15 cellular contexts compared by ENCODE assay signal in the genomic region with DNA sequence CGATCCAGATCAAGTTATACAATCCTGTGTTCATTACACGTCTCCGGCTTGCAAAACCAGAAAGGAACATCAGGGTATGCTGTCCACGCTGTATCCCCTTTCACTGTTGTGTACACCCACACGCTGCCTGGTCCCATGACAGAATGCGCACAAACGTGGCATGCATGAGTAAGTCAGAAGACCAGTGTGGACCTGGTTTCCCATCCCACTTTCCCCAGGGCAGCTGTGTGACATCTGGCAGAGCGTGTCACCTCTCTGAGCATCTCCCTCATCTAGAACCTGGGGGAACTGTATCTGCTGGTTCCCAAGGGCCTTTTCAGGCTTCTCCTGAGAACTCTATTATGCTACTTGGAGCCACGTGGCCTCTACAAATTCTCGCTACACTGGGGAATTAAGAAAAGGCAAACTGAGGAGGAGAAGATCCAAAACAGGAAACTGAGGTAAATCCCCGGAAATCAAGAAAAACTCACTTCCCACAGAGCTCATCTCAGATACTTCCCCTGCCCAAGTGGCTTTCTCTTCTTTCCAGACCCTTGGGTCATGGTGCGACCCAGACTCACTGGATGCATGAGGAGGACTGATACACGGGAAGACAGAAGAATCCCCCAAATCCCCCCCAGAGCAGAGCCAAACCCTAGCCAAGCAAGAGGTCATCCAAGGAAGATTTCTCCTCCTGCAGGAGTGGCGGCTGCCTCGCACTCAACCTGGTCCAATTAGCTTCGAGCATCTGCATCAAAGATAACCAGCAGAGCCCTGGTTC.
DNase-seq lines count a peak whose midpoint lies in the region; ATAC-seq and TF ChIP-seq lines count a peak whose summit lies in the region.
"Had no signal": no experiment of that assay in that cellular context is flagged by ENCODE, and none has a peak within 500 bp of the region (broad histone marks: within the 10 kb centered on the region; RNA-seq: fewer than 3 reads in every experiment).

No MANE protein-coding gene starts in this region.

- DNase-seq in heart right ventricle (no peak), NOMO-1 (lab: John Stamatoyannopoulos, UW; ENCODE audit: unreplicated experiment in 2 of 2) (no peak), WTC11 (ENCODE audit: low spot score) (no peak)
- DNase-seq in stimulated activated effector memory CD8-positive, alpha-beta T cell treated with anti-CD3 and anti-CD28 coated beads, Interleukin-12 subunit alpha, Interleukin-12 subunit beta, amount 100 ng/mL, for 72 hours (ENCODE audit: low spot score in 2 of 2): no peak
- no peak for DNase-seq in activated CD4-positive, alpha-beta T cell treated with anti-CD3 and anti-CD28 coated beads for 4 hours
- DNase-seq: activated CD4-positive, alpha-beta T cell treated with anti-CD3 and anti-CD28 coated beads, Interleukin-2, amount 10 ng/mL, durations not matched to agents 7 days and 5 days; NCI-H1930; stimulated activated naive CD4-positive, alpha-beta T cell had no signal

- CTCF ChIA-PET in WTC11 (lab: Charles Lee): interaction anchor here (0.6 kb wide), 1 partner anchor 18 kb away, joined by 6 read pairs; no protein-coding TSS in a partner anchor

- H3K4me1 Mint-ChIP-seq in stimulated activated effector memory CD8-positive, alpha-beta T cell treated with anti-CD3 and anti-CD28 coated beads, Interleukin-12 subunit alpha, Interleukin-12 subunit beta, amount 100 ng/mL, for 72 hours: peaks cover 26% of the 10 kb centered on the region
- H3K4me1 Mint-ChIP-seq in WTC11: peaks cover 21% of the 10 kb centered on the region
- H3K4me1 Mint-ChIP-seq: activated CD4-positive, alpha-beta T cell treated with anti-CD3 and anti-CD28 coated beads, Interleukin-2, amount 10 ng/mL, durations not matched to agents 7 days and 5 days had no signal

- H3K4me3 ChIP-seq in heart right ventricle: peak overlapping the region in 1 of 10 donors; percentile 5

- no peaks in the 10 kb centered on the region for H3K36me3 ChIP-seq in heart right ventricle
- H3K36me3 ChIP-seq: neutrophil had no signal

- POLR2A ChIA-PET in WTC11 (lab: Charles Lee): no interaction called here

- peaks cover 4 to 72% (median 39%) of the 10 kb centered on the region in 9 donors for H3K4me1 ChIP-seq in heart right ventricle

- intact Hi-C loops in heart right ventricle (cut with DNase I): loop anchor here in 1 of 10 donors (5.0 kb wide), 1 partner anchor 58 kb away; no protein-coding TSS in a partner anchor

- no peak overlapping the region for H3K4me3 Mint-ChIP-seq in stimulated activated effector memory CD8-positive, alpha-beta T cell treated with anti-CD3 and anti-CD28 coated beads, Interleukin-12 subunit alpha, Interleukin-12 subunit beta, amount 100 ng/mL, for 72 hours
- no peak overlapping the region for H3K4me3 Mint-ChIP-seq in WTC11
- H3K4me3 Mint-ChIP-seq: activated CD4-positive, alpha-beta T cell treated with anti-CD3 and anti-CD28 coated beads, Interleukin-2, amount 10 ng/mL, durations not matched to agents 7 days and 5 days had no signal

- H3K27me3 ChIP-seq in heart right ventricle: no peaks in the 10 kb centered on the region
- H3K27me3 ChIP-seq: neutrophil had no signal

- no peaks in the 10 kb centered on the region for H3K36me3 Mint-ChIP-seq in stimulated activated effector memory CD8-positive, alpha-beta T cell treated with anti-CD3 and anti-CD28 coated beads, Interleukin-12 subunit alpha, Interleukin-12 subunit beta, amount 100 ng/mL, for 72 hours
- no peaks in the 10 kb centered on the region; the same call in 1 of the 2 replicates for H3K36me3 Mint-ChIP-seq in WTC11

- ATAC-seq in GM18909 (IDR thresholded peaks at IDR 0.05; ENCODE audit: poor library complexity, unreplicated experiment): peak; percentile 26
- peak; percentile 14 for ATAC-seq in HG03280 (IDR thresholded peaks at IDR 0.05; ENCODE audit: unreplicated experiment)
- ATAC-seq in heart right ventricle: peak; percentile 11 to 54 (median 26)
- no peak for ATAC-seq in stimulated activated effector memory CD8-positive, alpha-beta T cell treated with anti-CD3 and anti-CD28 coated beads, Interleukin-12 subunit alpha, Interleukin-12 subunit beta, amount 100 ng/mL, for 72 hours
- no peak for ATAC-seq in WTC11
- ATAC-seq in HG02610 (IDR thresholded peaks at IDR 0.05; ENCODE audit: unreplicated experiment): no peak
- ATAC-seq: esophagus mucosa, SK-N-SH treated with all-trans-retinoic acid at 6 μM for 48 hours had no signal

- H3K9me3 Mint-ChIP-seq in stimulated activated effector memory CD8-positive, alpha-beta T cell treated with anti-CD3 and anti-CD28 coated beads, Interleukin-12 subunit alpha, Interleukin-12 subunit beta, amount 100 ng/mL, for 72 hours: no peaks in the 10 kb centered on the region
- peaks cover 9% of the 10 kb centered on the region for H3K9me3 Mint-ChIP-seq in WTC11
- H3K9me3 Mint-ChIP-seq: activated CD4-positive, alpha-beta T cell treated with anti-CD3 and anti-CD28 coated beads, Interleukin-2, amount 10 ng/mL, durations not matched to agents 7 days and 5 days; activated T-helper 2 cell treated with anti-CD3 and anti-CD28 coated beads, Interferon-gamma antibody, Interleukin-2, Interleukin-4, amounts not matched to agents 10 μg/mL and 5 μg/mL and 100 μg/mL, durations not matched to agents 14 hours and 24 hours and 36 hours had no signal

- H3K27ac ChIP-seq in heart right ventricle: peak overlapping the region in 8 of 10 donors; percentile 44 to 80 (median 67)
- H3K27ac ChIP-seq: neutrophil had no signal

- H3K27ac Mint-ChIP-seq in stimulated activated effector memory CD8-positive, alpha-beta T cell treated with anti-CD3 and anti-CD28 coated beads, Interleukin-12 subunit alpha, Interleukin-12 subunit beta, amount 100 ng/mL, for 72 hours: peak overlapping the region; percentile 45
- H3K27ac Mint-ChIP-seq in WTC11: no peak overlapping the region
- H3K27ac Mint-ChIP-seq: activated CD4-positive, alpha-beta T cell treated with anti-CD3 and anti-CD28 coated beads, Interleukin-2, amount 10 ng/mL, durations not matched to agents 7 days and 5 days; activated T-helper 2 cell treated with anti-CD3 and anti-CD28 coated beads, Interferon-gamma antibody, Interleukin-2, Interleukin-4, amounts not matched to agents 10 μg/mL and 5 μg/mL and 100 μg/mL, durations not matched to agents 14 hours and 24 hours and 36 hours had no signal

- H3K27me3 Mint-ChIP-seq in WTC11 (ENCODE audit: low read depth): no peaks in the 10 kb centered on the region; the same call in 1 of the 2 replicates
- H3K27me3 Mint-ChIP-seq: activated CD4-positive, alpha-beta T cell treated with anti-CD3 and anti-CD28 coated beads, Interleukin-2, amount 10 ng/mL, durations not matched to agents 7 days and 5 days had no signal

- WGBS in heart right ventricle, 2 donors: 72 to 76% methylated on average over 16 of the region's 16 CpGs

- H3K9me3 ChIP-seq in heart right ventricle: no peaks in the 10 kb centered on the region
- H3K9me3 ChIP-seq: neutrophil had no signal

- TF ChIP-seq CTCF in heart right ventricle (IDR thresholded peaks at IDR 0.05) (no peak), WTC11 (IDR thresholded peaks at IDR 0.05) (no peak)

TF ChIP-seq in WTC11, 78 proteins besides CTCF, POLR2A, EP300 and RAD21:
- no peak for TF ChIP-seq TEAD4 (CRISPR knock-in tag; IDR thresholded peaks at IDR 0.05)
TF ChIP-seq in WTC11: peak in this region for 0.

Comparison
In these comparisons a context has a peak if more than half of its experiments do, and no peak if none do; other contexts are left out.
1. ATAC-seq: peak in GM18909 (single experiment), HG03280 (single experiment) and heart right ventricle (8 of 8); none in stimulated activated effector memory CD8-positive, alpha-beta T cell treated with anti-CD3 and anti-CD28 coated beads, Interleukin-12 subunit alpha, Interleukin-12 subunit beta, amount 100 ng/mL, for 72 hours (single experiment), WTC11 (single experiment) and HG02610 (single experiment).